ENCODE assay signal across 27 cellular contexts in genomic region chr12:111584959-111585358, GRCh38. TPM values are rescaled to one million over a fixed set of nuclear protein-coding genes. Genes with fewer than 3 reads are reported as not detected.
DNase-seq lines count a peak whose midpoint lies in the region; ATAC-seq, FAIRE-seq and TF ChIP-seq lines count a peak whose summit lies in the region.
"Had no signal": no experiment of that assay in that cellular context is flagged by ENCODE, and none has a peak within 500 bp of the region (broad histone marks: within the 10 kb centered on the region; RNA-seq: fewer than 3 reads in every experiment).

No MANE protein-coding gene starts in this region.

- H3K9ac ChIP-seq in HepG2 (ENCODE audit: insufficient read depth, low read depth, low read length): no peak overlapping the region

- H3K27ac Mint-ChIP-seq in osteocyte (ENCODE audit: unreplicated experiment): no peak overlapping the region
- H3K27ac Mint-ChIP-seq in activated CD4-positive, alpha-beta T cell treated with anti-CD3 and anti-CD28 coated beads for 36 hours: no peak overlapping the region
- H3K27ac Mint-ChIP-seq: activated naive CD8-positive, alpha-beta T cell treated with anti-CD3 and anti-CD28 coated beads, Interleukin-2, amount 50 U/mL, for 24 hours; immature natural killer cell; nephron progenitor cell; WTC11 had no signal

- 92% methylated on average over 4 of the region's 4 CpGs for WGBS in HepG2 (ENCODE audit: low lambda C conversion rate)

- H3K4me1 Mint-ChIP-seq in osteocyte (ENCODE audit: unreplicated experiment): peaks cover 8% of the 10 kb centered on the region
- peaks cover 4% of the 10 kb centered on the region for H3K4me1 Mint-ChIP-seq in activated CD4-positive, alpha-beta T cell treated with anti-CD3 and anti-CD28 coated beads for 36 hours
- H3K4me1 Mint-ChIP-seq: nephron progenitor cell, WTC11 had no signal

- intact Hi-C loops in HepG2 (cut with micrococcal nuclease; ENCODE audit: unreplicated experiment): no loop called here
- intact Hi-C loops in activated CD4-positive, alpha-beta T cell treated with anti-CD3 and anti-CD28 coated beads for 36 hours (cut with DNase I, micrococcal nuclease): no loop called here

- H3K36me3 ChIP-seq in bronchial epithelial cell (ENCODE audit: control insufficient read depth, insufficient read depth, low read length) (no peaks in the 10 kb centered on the region), HepG2 (replicated peaks in 1 of 2; ENCODE audit: control insufficient read depth in 1 of 2, insufficient read depth in 2 of 2, low read length in 2 of 2) (peaks cover 3% of the 10 kb centered on the region in 2 experiments; a peak in 2 of 5 replicates)
- H3K36me3 ChIP-seq: HAP-1, left ventricle myocardium inferior had no signal

- H3K27ac ChIP-seq in HepG2 (ENCODE audit: extremely low read length, insufficient read depth, low read length): no peak overlapping the region
- H3K27ac ChIP-seq: C4-2B, left ventricle myocardium inferior, testis had no signal

- FAIRE-seq in bronchial epithelial cell (lab: Jason Lieb, UNC): no peak
- FAIRE-seq in HepG2 (lab: Jason Lieb, UNC): no peak
- FAIRE-seq: D721Med, GM18507 had no signal

- no peaks in the 10 kb centered on the region for H3K9me3 ChIP-seq in HepG2 (ENCODE audit: low read length)
- H3K9me3 ChIP-seq: HAP-1, left ventricle myocardium inferior, testis had no signal

- peaks cover 44% of the 10 kb centered on the region for H3K4me1 ChIP-seq in HepG2 (ENCODE audit: insufficient read depth, low read length)
- H3K4me1 ChIP-seq: HAP-1 had no signal

- no peak overlapping the region for H3K4me3 Mint-ChIP-seq in osteocyte (ENCODE audit: unreplicated experiment)
- H3K4me3 Mint-ChIP-seq in activated CD4-positive, alpha-beta T cell treated with anti-CD3 and anti-CD28 coated beads for 36 hours: no peak overlapping the region
- H3K4me3 Mint-ChIP-seq: activated naive CD8-positive, alpha-beta T cell treated with anti-CD3 and anti-CD28 coated beads, Interleukin-2, amount 50 U/mL, for 24 hours; dendritic cell treated with granulocyte-macrophage colony-stimulating factor and Interleukin-4, amounts not matched to agents 40 ng/mL and 50 ng/mL, for 4 days; immature natural killer cell; nephron progenitor cell; WTC11 had no signal

- TF ChIP-seq RAD21 in HepG2 (CRISPR knock-in tag; IDR thresholded peaks at IDR 0.05): no peak

- peak; percentile 87 for DNase-seq in ELR (ENCODE audit: low read depth)
- DNase-seq in M059J (ENCODE audit: low read depth): peak; percentile 79
- peak; percentile 72 for DNase-seq in bronchial epithelial cell (ENCODE audit: low read depth)
- no peak for DNase-seq in HepG2 (ENCODE audit: low spot score)
- DNase-seq in GM10266 (ENCODE audit: extremely low spot score): no peak
- no peak for DNase-seq in osteocyte (ENCODE audit: extremely low spot score, unreplicated experiment)
- DNase-seq in amniotic stem cell (lab: John Stamatoyannopoulos, UW): no peak
- no peak for DNase-seq in activated CD4-positive, alpha-beta T cell treated with anti-CD3 and anti-CD28 coated beads for 36 hours
- DNase-seq: activated CD4-positive, alpha-beta T cell treated with anti-CD3 and anti-CD28 coated beads, Interleukin-2, amount 50 U/mL, for 48 hours; activated CD8-positive, alpha-beta memory T cell treated with anti-CD3 and anti-CD28 coated beads, Interleukin-2, amount 50 U/mL, for 48 hours; activated effector memory CD4-positive, alpha-beta T cell treated with Interleukin-2 at 50 U/mL for 16 hours; activated naive CD8-positive, alpha-beta T cell treated with anti-CD3 and anti-CD28 coated beads, Interleukin-2, amount 50 U/mL, for 24 hours; foreskin melanocyte; immature natural killer cell; Kasumi-1; left ventricle myocardium inferior; NCI-H1417 treated with DMSO at 0.1 percent for 48 hours; NCI-H524; nephron progenitor cell; T-helper 9 cell; testis had no signal

- CTCF ChIA-PET in HepG2 (lab: Yijun Ruan, JAX; ENCODE audit: low intra/inter-chr PET ratio, low total read pairs): no interaction called here
- CTCF ChIA-PET in activated CD4-positive, alpha-beta T cell treated with anti-CD3 and anti-CD28 coated beads for 36 hours (lab: Charles Lee): no interaction called here

- no peaks in the 10 kb centered on the region for H3K27me3 ChIP-seq in bronchial epithelial cell (ENCODE audit: control insufficient read depth, insufficient read depth, low read length)
- no peaks in the 10 kb centered on the region for H3K27me3 ChIP-seq in HepG2 (ENCODE audit: control insufficient read depth in 1 of 2, insufficient read depth in 2 of 2, low read length in 2 of 2)
- H3K27me3 ChIP-seq: testis had no signal

- TF ChIP-seq CTCF in bronchial epithelial cell (IDR thresholded peaks at IDR 0.05; ENCODE audit: insufficient read depth, low read length, severe bottlenecking) (no peak), HepG2 (CRISPR knock-in tag; IDR thresholded peaks at IDR 0.05) (no peak), GM10266 (IDR thresholded peaks at IDR 0.05; ENCODE audit: control insufficient read depth, insufficient read depth, low read depth, missing control alignments) (no peak), osteocyte (IDR thresholded peaks at IDR 0.05) (no peak)

- H3K9me3 Mint-ChIP-seq in osteocyte (ENCODE audit: unreplicated experiment): no peaks in the 10 kb centered on the region
- H3K9me3 Mint-ChIP-seq in activated CD4-positive, alpha-beta T cell treated with anti-CD3 and anti-CD28 coated beads for 36 hours (ENCODE audit: low read depth): no peaks in the 10 kb centered on the region
- H3K9me3 Mint-ChIP-seq: activated naive CD8-positive, alpha-beta T cell treated with anti-CD3 and anti-CD28 coated beads, Interleukin-2, amount 50 U/mL, for 24 hours; dendritic cell treated with granulocyte-macrophage colony-stimulating factor and Interleukin-4, amounts not matched to agents 40 ng/mL and 50 ng/mL, for 4 days; immature natural killer cell; WTC11 had no signal

- H3K36me3 Mint-ChIP-seq in osteocyte (ENCODE audit: unreplicated experiment): no peaks in the 10 kb centered on the region
- peaks cover 7% of the 10 kb centered on the region for H3K36me3 Mint-ChIP-seq in activated CD4-positive, alpha-beta T cell treated with anti-CD3 and anti-CD28 coated beads for 36 hours (ENCODE audit: low read depth)
- H3K36me3 Mint-ChIP-seq: WTC11 had no signal

- no peak overlapping the region for H2AFZ ChIP-seq in HepG2 (ENCODE audit: low read length)

- TF ChIP-seq EP300 in HepG2 (IDR thresholded peaks at IDR 0.05; ENCODE audit: low read depth in 2 of 2, low read length in 2 of 2) (no peak), HepG2 (CRISPR knock-in tag; IDR thresholded peaks at IDR 0.05; ENCODE audit: borderline replicate concordance) (no peak)

- TF ChIP-seq POLR2A in HepG2 (IDR thresholded peaks at IDR 0.05; ENCODE audit: insufficient read depth in 1 of 2, low read depth in 2 of 2, low read length in 2 of 2): no peak

- H3K4me3 ChIP-seq in bronchial epithelial cell (ENCODE audit: low read depth, low read length) (no peak overlapping the region), HepG2 (replicated peaks in 1 of 3; ENCODE audit: insufficient read depth in 1 of 3, low read depth in 2 of 3, low read length in 3 of 3) (no peak overlapping the region)
- H3K4me3 ChIP-seq: HAP-1, left ventricle myocardium inferior, testis had no signal

- H3K79me2 ChIP-seq in HepG2 (ENCODE audit: insufficient read depth, low read length): peaks cover 90% of the 10 kb centered on the region

- no peak overlapping the region for H3K4me2 ChIP-seq in HepG2 (ENCODE audit: low read depth, low read length)

- no peak for ATAC-seq in HepG2
- no peak for ATAC-seq in activated CD4-positive, alpha-beta T cell treated with anti-CD3 and anti-CD28 coated beads for 36 hours
- ATAC-seq: activated naive CD8-positive, alpha-beta T cell treated with anti-CD3 and anti-CD28 coated beads, Interleukin-2, amount 50 U/mL, for 24 hours; WTC11 had no signal

- peaks cover 16% of the 10 kb centered on the region for H4K20me1 ChIP-seq in HepG2 (ENCODE audit: insufficient read depth, low read length)

- in situ Hi-C loops in HepG2 (cut with HindIII; ENCODE audit: extremely low pct_ligation_motif_present, low pct_unique_long_range_greater_than_20kb): no loop called here

- BruUV-seq in HepG2 (replicated peaks; lab: Mats Ljungman, UMichigan): no TSS peak

- POLR2A ChIA-PET in HepG2 (lab: Yijun Ruan, JAX): no interaction called here
- POLR2A ChIA-PET in activated CD4-positive, alpha-beta T cell treated with anti-CD3 and anti-CD28 coated beads for 36 hours (lab: Charles Lee): no interaction called here

- no peaks in the 10 kb centered on the region for H3K27me3 Mint-ChIP-seq in osteocyte (ENCODE audit: unreplicated experiment)
- no peaks in the 10 kb centered on the region for H3K27me3 Mint-ChIP-seq in activated CD4-positive, alpha-beta T cell treated with anti-CD3 and anti-CD28 coated beads for 36 hours
- H3K27me3 Mint-ChIP-seq: activated naive CD8-positive, alpha-beta T cell treated with anti-CD3 and anti-CD28 coated beads, Interleukin-2, amount 50 U/mL, for 24 hours; dendritic cell treated with granulocyte-macrophage colony-stimulating factor and Interleukin-4, amounts not matched to agents 40 ng/mL and 50 ng/mL, for 4 days had no signal

RNA-seq across cellular contexts. Expression of gene ATXN2, which starts 14.2 kb away (rescaled TPM):
- 19.2 and 20.7 TPM in 2 replicates for total RNA-seq in M059J (2014; rRNA removed; shearing (Covaris generic))
- total RNA-seq in bronchial epithelial cell (8.7 and 11.0 TPM in 2 replicates), HepG2 (2016; rRNA removed; fragmentation: Illumina TruSeq; extraction: Trizol) (15.7 and 18.1 TPM in 2 replicates), osteocyte (76.7 and 78.9 TPM in 2 replicates)
- total RNA-seq in HepG2 (2016; cell fraction: cytosol; rRNA removed; fragmentation: Illumina TruSeq; extraction: Trizol; ENCODE audit: low read depth): 52.9 and 59.4 TPM in 2 replicates
- total RNA-seq in HepG2 (2016; cell fraction: insoluble cytoplasmic fraction; rRNA removed; fragmentation: Illumina TruSeq; extraction: Trizol): 14.3 and 18.9 TPM in 2 replicates
- total RNA-seq in HepG2 (2016; cell fraction: membrane; rRNA removed; fragmentation: Illumina TruSeq; extraction: Trizol): 31.8 and 40.2 TPM in 2 replicates
- total RNA-seq in HepG2 (2016; cell fraction: nucleus; rRNA removed; fragmentation: Illumina TruSeq; extraction: Trizol): 36.9 and 41.3 TPM in 2 replicates
- polyA plus RNA-seq in HepG2 (2011; rRNA removed): 27.1 and 28.9 TPM in 2 replicates
- 13.7 and 15.2 TPM in 2 replicates for polyA plus RNA-seq in HepG2 (2011; cell fraction: cytosol; rRNA removed)
- polyA plus RNA-seq in HepG2 (2011; cell fraction: nucleus; rRNA removed): 83.1 and 89.3 TPM in 2 replicates
- 26.4 and 34.5 TPM in 2 replicates for polyA plus RNA-seq in HepG2 (2012)
- 2.8 and 2.9 TPM in 2 replicates for polyA plus RNA-seq in HepG2 (2016; cell fraction: cytosol; fragmentation: Illumina TruSeq; extraction: Trizol; ENCODE audit: low read depth)
- 22.6 and 32.0 TPM in 2 replicates for polyA plus RNA-seq in HepG2 (2016; cell fraction: insoluble cytoplasmic fraction; fragmentation: Illumina TruSeq; extraction: Trizol; ENCODE audit: low read depth)
- 7.3 TPM in 2 replicates for polyA plus RNA-seq in HepG2 (2016; cell fraction: membrane; fragmentation: Illumina TruSeq; extraction: Trizol; ENCODE audit: low read depth)
- polyA plus RNA-seq in HepG2 (2016; cell fraction: nucleus; fragmentation: Illumina TruSeq; extraction: Trizol; ENCODE audit: insufficient read depth, low read depth): 60.3 and 69.0 TPM in 2 replicates
- polyA minus RNA-seq in HepG2 (2011; rRNA and poly(A)+ RNA removed; ENCODE audit: low replicate concordance): 63.2 and 98.9 TPM in 2 replicates
- 24.4 and 27.3 TPM in 2 replicates for polyA minus RNA-seq in HepG2 (2011; cell fraction: cytosol; rRNA and poly(A)+ RNA removed)
- polyA minus RNA-seq in HepG2 (2011; cell fraction: nucleus; rRNA and poly(A)+ RNA removed): 101 and 113 TPM in 2 replicates
- total RNA-seq in activated CD4-positive, alpha-beta T cell treated with anti-CD3 and anti-CD28 coated beads for 36 hours: 10 to 100 TPM; 44.2 to 47.9 TPM

Comparison
In these comparisons a context has a peak if more than half of its experiments do, and no peak if none do; other contexts are left out.
1. DNase-seq: peak in ELR (single experiment), M059J (single experiment) and bronchial epithelial cell (single experiment); none in HepG2 (single experiment), GM10266 (single experiment), osteocyte (single experiment), amniotic stem cell (single experiment) and activated CD4-positive, alpha-beta T cell treated with anti-CD3 and anti-CD28 coated beads for 36 hours (single experiment).